In the genomic region with DNA sequence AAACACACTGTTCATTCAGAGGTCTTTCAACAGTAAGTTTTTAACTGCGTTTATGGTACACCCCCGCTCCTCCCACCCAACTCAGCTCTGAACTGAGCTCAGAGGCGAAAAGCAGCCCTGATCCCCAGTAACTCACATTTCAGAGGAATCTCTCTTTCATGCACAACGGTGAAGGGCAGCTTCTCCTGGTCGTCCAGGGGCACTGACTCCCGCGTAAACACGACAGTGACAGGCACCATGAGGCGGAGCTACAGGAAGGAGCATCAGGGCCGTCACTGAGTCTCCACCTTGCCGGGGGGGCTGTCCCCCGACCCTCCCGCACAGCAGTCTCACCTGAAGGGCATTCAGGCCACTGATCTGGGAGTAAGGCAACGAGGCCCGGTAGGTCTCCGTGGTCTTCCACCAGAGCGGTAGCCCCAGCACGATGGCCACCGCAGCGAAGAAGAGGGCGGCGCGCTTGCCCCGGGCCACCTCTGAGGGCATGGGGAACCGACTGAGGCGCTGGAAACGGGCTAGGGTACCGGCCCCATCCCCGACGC, we compare ENCODE assay signal across 8 cellular contexts. TPM values are rescaled to one million over a fixed set of nuclear protein-coding genes. Genes with fewer than 3 reads are reported as not detected.
DNase-seq lines count a peak whose midpoint lies in the region; ATAC-seq and TF ChIP-seq lines count a peak whose summit lies in the region.

No MANE protein-coding gene starts in this region.

- H3K27ac Mint-ChIP-seq in activated T-helper 1 cell treated with anti-CD3 and anti-CD28 coated beads, Interleukin-12 subunit alpha, Interleukin-12 subunit beta, Interleukin-2, Interleukin-4 antibody, amounts not matched to agents 30 ng/mL and 10 ng/mL and 1 ng/mL, durations not matched to agents 14 hours and 24 hours and 36 hours, result peak overlapping the region; percentile 86

- DNase-seq in NK-92 treated with Interleukin-12 subunit alpha and Interleukin-12 subunit beta, amount 100 ng/mL, for 24 hours (lab: John Stamatoyannopoulos, UW), result peak; percentile 33
- DNase-seq in NK-92 (lab: John Stamatoyannopoulos, UW; ENCODE audit: unreplicated experiment), result no peak
- peak; percentile 54 for DNase-seq in NCI-H748 treated with DMSO at 0.1 percent for 48 hours (lab: John Stamatoyannopoulos, UW)
- DNase-seq in activated T-helper 1 cell treated with anti-CD3 and anti-CD28 coated beads, Interleukin-12 subunit alpha, Interleukin-12 subunit beta, Interleukin-2, Interleukin-4 antibody, amounts not matched to agents 30 ng/mL and 10 ng/mL and 1 ng/mL, durations not matched to agents 14 hours and 24 hours and 36 hours (ENCODE audit: low spot score), result peak; percentile 45
- DNase-seq in fibroblast of the aortic adventitia (ENCODE audit: low read depth), result no peak
- no peak for DNase-seq in osteoblast (ENCODE audit: insufficient read length, low spot score, missing footprints)
- no peak for DNase-seq in NCI-H226

- H4K20me1 ChIP-seq in osteoblast (ENCODE audit: insufficient read depth, low read length), result peaks cover 5% of the 10 kb centered on the region

- peaks cover 36% of the 10 kb centered on the region for H3K36me3 Mint-ChIP-seq in activated T-helper 1 cell treated with anti-CD3 and anti-CD28 coated beads, Interleukin-12 subunit alpha, Interleukin-12 subunit beta, Interleukin-2, Interleukin-4 antibody, amounts not matched to agents 30 ng/mL and 10 ng/mL and 1 ng/mL, durations not matched to agents 14 hours and 24 hours and 36 hours (ENCODE audit: low read depth)

- peak; percentile 12 for ATAC-seq in HG02970 (IDR thresholded peaks at IDR 0.05; ENCODE audit: low FRiP score, unreplicated experiment)

- H3K4me1 Mint-ChIP-seq in activated T-helper 1 cell treated with anti-CD3 and anti-CD28 coated beads, Interleukin-12 subunit alpha, Interleukin-12 subunit beta, Interleukin-2, Interleukin-4 antibody, amounts not matched to agents 30 ng/mL and 10 ng/mL and 1 ng/mL, durations not matched to agents 14 hours and 24 hours and 36 hours (ENCODE audit: low read depth), result peaks cover 73% of the 10 kb centered on the region

- H3K9me3 Mint-ChIP-seq in activated T-helper 1 cell treated with anti-CD3 and anti-CD28 coated beads, Interleukin-12 subunit alpha, Interleukin-12 subunit beta, Interleukin-2, Interleukin-4 antibody, amounts not matched to agents 30 ng/mL and 10 ng/mL and 1 ng/mL, durations not matched to agents 14 hours and 24 hours and 36 hours, result no peaks in the 10 kb centered on the region

- peak overlapping the region; percentile 52 for H3K27ac ChIP-seq in osteoblast (ENCODE audit: low read depth, low read length)

- intact Hi-C loops in activated T-helper 1 cell treated with anti-CD3 and anti-CD28 coated beads, Interleukin-12 subunit alpha, Interleukin-12 subunit beta, Interleukin-2, Interleukin-4 antibody, amounts not matched to agents 30 ng/mL and 10 ng/mL and 1 ng/mL, durations not matched to agents 14 hours and 24 hours and 36 hours (cut with micrococcal nuclease), result loop anchor here (1.0 to 10.0 kb wide), 7 partner anchors 9 to 384 kb away; a partner anchor contains a TSS

- peak overlapping the region; percentile 98 for H3K4me2 ChIP-seq in osteoblast (ENCODE audit: insufficient read depth, low read length)

- H3K36me3 ChIP-seq in osteoblast (ENCODE audit: insufficient read depth, low read length), result peaks cover 4% of the 10 kb centered on the region

- H3K9me3 ChIP-seq in osteoblast (ENCODE audit: low read depth, low read length), result no peaks in the 10 kb centered on the region

- peak overlapping the region; percentile 94 for H3K4me3 Mint-ChIP-seq in activated T-helper 1 cell treated with anti-CD3 and anti-CD28 coated beads, Interleukin-12 subunit alpha, Interleukin-12 subunit beta, Interleukin-2, Interleukin-4 antibody, amounts not matched to agents 30 ng/mL and 10 ng/mL and 1 ng/mL, durations not matched to agents 14 hours and 24 hours and 36 hours

- H3K27me3 Mint-ChIP-seq in activated T-helper 1 cell treated with anti-CD3 and anti-CD28 coated beads, Interleukin-12 subunit alpha, Interleukin-12 subunit beta, Interleukin-2, Interleukin-4 antibody, amounts not matched to agents 30 ng/mL and 10 ng/mL and 1 ng/mL, durations not matched to agents 14 hours and 24 hours and 36 hours (ENCODE audit: insufficient read depth), result no peaks in the 10 kb centered on the region

- peaks cover 27% of the 10 kb centered on the region for H3K4me1 ChIP-seq in osteoblast (ENCODE audit: insufficient read depth, low read length)

- peak overlapping the region; percentile 95 for H2AFZ ChIP-seq in osteoblast (ENCODE audit: low read length)

- TF ChIP-seq CTCF in fibroblast of the aortic adventitia (IDR thresholded peaks at IDR 0.05; ENCODE audit: insufficient read depth, low read length) (no peak), osteoblast (IDR thresholded peaks at IDR 0.05; ENCODE audit: extremely low read depth, low read depth, low read length) (no peak)

- H3K4me3 ChIP-seq in fibroblast of the aortic adventitia (ENCODE audit: low read depth, low read length) (peak overlapping the region; percentile 99), osteoblast (ENCODE audit: insufficient read depth, low read length) (peak overlapping the region; percentile 98)

- H3K79me2 ChIP-seq in osteoblast (ENCODE audit: insufficient read depth, low read length), result peaks cover 39% of the 10 kb centered on the region

- H3K27me3 ChIP-seq in osteoblast (ENCODE audit: insufficient read depth, low read length), result no peaks in the 10 kb centered on the region

RNA-seq across cellular contexts. Expression of a gene that starts 0.5 kb away (rescaled TPM):
- 57.8 and 61.2 TPM in 2 replicates for total RNA-seq in activated T-helper 1 cell treated with anti-CD3 and anti-CD28 coated beads, Interleukin-12 subunit alpha, Interleukin-12 subunit beta, Interleukin-2, Interleukin-4 antibody, amounts not matched to agents 30 ng/mL and 10 ng/mL and 1 ng/mL, durations not matched to agents 14 hours and 24 hours and 36 hours
- 15.8 and 26.9 TPM in 2 replicates for total RNA-seq in fibroblast of the aortic adventitia (ENCODE audit: low replicate concordance)
- 49.9 and 54.5 TPM in 2 replicates for total RNA-seq in osteoblast

RNA-seq across cellular contexts. Expression of a gene that starts 5.9 kb away (rescaled TPM):
- 44.0 and 47.6 TPM in 2 replicates for total RNA-seq in activated T-helper 1 cell treated with anti-CD3 and anti-CD28 coated beads, Interleukin-12 subunit alpha, Interleukin-12 subunit beta, Interleukin-2, Interleukin-4 antibody, amounts not matched to agents 30 ng/mL and 10 ng/mL and 1 ng/mL, durations not matched to agents 14 hours and 24 hours and 36 hours
- total RNA-seq in fibroblast of the aortic adventitia (ENCODE audit: low replicate concordance) (17.6 and 36.3 TPM in 2 replicates), osteoblast (9.4 and 17.0 TPM in 2 replicates)

RNA-seq across cellular contexts. Expression of a gene that starts 18.4 kb away (rescaled TPM):
- 63.3 and 63.9 TPM in 2 replicates for total RNA-seq in activated T-helper 1 cell treated with anti-CD3 and anti-CD28 coated beads, Interleukin-12 subunit alpha, Interleukin-12 subunit beta, Interleukin-2, Interleukin-4 antibody, amounts not matched to agents 30 ng/mL and 10 ng/mL and 1 ng/mL, durations not matched to agents 14 hours and 24 hours and 36 hours
- 12.2 and 18.2 TPM in 2 replicates for total RNA-seq in fibroblast of the aortic adventitia (ENCODE audit: low replicate concordance)
- 23.2 and 25.0 TPM in 2 replicates for total RNA-seq in osteoblast

RNA-seq across cellular contexts. Expression of a gene that starts 28.0 kb away (rescaled TPM):
- total RNA-seq in activated T-helper 1 cell treated with anti-CD3 and anti-CD28 coated beads, Interleukin-12 subunit alpha, Interleukin-12 subunit beta, Interleukin-2, Interleukin-4 antibody, amounts not matched to agents 30 ng/mL and 10 ng/mL and 1 ng/mL, durations not matched to agents 14 hours and 24 hours and 36 hours, result 81.9 and 83.1 TPM in 2 replicates
- total RNA-seq in fibroblast of the aortic adventitia (ENCODE audit: low replicate concordance) (7.4 and 31.8 TPM in 2 replicates), osteoblast (4.3 and 6.2 TPM in 2 replicates)

RNA-seq across cellular contexts. Expression of a gene that starts 43.2 kb away (rescaled TPM):
- 38.4 and 42.9 TPM in 2 replicates for total RNA-seq in activated T-helper 1 cell treated with anti-CD3 and anti-CD28 coated beads, Interleukin-12 subunit alpha, Interleukin-12 subunit beta, Interleukin-2, Interleukin-4 antibody, amounts not matched to agents 30 ng/mL and 10 ng/mL and 1 ng/mL, durations not matched to agents 14 hours and 24 hours and 36 hours
- total RNA-seq in fibroblast of the aortic adventitia (ENCODE audit: low replicate concordance) (4.3 TPM in 1 of 2 replicates, not detected in the other), osteoblast (4.1 and 4.3 TPM in 2 replicates)

Comparison
In these comparisons a context has a peak if more than half of its experiments do, and no peak if none do; other contexts are left out.
1. DNase-seq: peak in NK-92 treated with Interleukin-12 subunit alpha and Interleukin-12 subunit beta, amount 100 ng/mL, for 24 hours (single experiment), NCI-H748 treated with DMSO at 0.1 percent for 48 hours (single experiment) and activated T-helper 1 cell treated with anti-CD3 and anti-CD28 coated beads, Interleukin-12 subunit alpha, Interleukin-12 subunit beta, Interleukin-2, Interleukin-4 antibody, amounts not matched to agents 30 ng/mL and 10 ng/mL and 1 ng/mL, durations not matched to agents 14 hours and 24 hours and 36 hours (single experiment); none in NK-92 (single experiment), fibroblast of the aortic adventitia (single experiment), osteoblast (single experiment) and NCI-H226 (single experiment).